ENCODE assay signal across 21 cellular contexts in the genomic region with DNA sequence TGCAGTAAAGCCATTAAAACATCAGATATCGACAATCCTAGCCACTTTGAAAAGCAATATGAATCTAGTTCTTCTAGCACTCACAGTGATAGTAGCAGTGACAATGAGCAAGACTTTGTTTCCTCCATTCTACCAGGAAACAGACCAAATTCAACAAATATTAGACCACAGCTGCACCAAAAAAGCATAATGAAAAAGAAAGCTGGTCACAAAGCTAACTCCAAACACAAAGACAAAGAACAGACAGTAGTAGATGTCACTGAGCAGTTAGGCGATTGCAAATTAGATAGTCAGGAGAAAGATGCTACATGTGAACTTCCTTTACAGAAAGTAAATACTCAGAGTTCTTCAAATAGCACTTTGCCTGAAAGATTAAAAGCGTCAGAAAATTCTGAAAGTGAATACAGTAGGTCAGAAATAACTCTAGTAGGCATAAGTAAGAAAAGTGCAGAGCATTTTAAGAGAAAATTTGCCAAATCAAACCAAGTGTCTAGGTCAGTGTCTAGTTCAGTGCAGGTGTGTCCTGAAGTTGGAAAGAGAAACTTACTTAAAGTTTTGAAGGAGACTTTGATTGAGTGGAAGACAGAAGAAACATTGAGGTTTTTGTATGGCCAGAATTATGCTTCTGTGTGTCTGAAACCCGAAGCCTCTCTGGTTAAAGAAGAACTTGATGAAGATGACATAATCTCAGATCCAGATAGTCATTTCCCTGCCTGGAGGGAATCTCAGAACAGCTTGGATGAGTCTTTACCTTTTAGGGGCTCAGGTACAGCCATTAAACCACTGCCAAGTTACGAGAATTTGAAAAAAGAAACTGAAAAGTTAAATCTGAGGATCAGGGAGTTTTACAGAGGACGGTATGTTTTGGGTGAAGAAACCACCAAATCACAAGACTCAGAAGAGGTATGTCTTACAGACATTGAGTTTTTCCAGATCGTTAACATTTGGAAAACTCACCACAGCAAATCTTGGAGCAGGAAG. TPM values are rescaled to one million over a fixed set of nuclear protein-coding genes. Genes with fewer than 3 reads are reported as not detected.
DNase-seq lines count a peak whose midpoint lies in the region; ATAC-seq and TF ChIP-seq lines count a peak whose summit lies in the region.
"Had no signal": no experiment of that assay in that cellular context is flagged by ENCODE, and none has a peak within 500 bp of the region (broad histone marks: within the 10 kb centered on the region; RNA-seq: fewer than 3 reads in every experiment).

No MANE protein-coding gene starts in this region.

- peaks cover 11% of the 10 kb centered on the region for H3K9me3 Mint-ChIP-seq in MCF 10A (ENCODE audit: unreplicated experiment)
- H3K9me3 Mint-ChIP-seq in T-helper 1 cell treated with Interleukin-12 subunit alpha and Interleukin-12 subunit beta and Interleukin-4 antibody, amounts not matched to agents 30 μg/mL and 1 μg/mL, for 36 hours = peaks cover 35% of the 10 kb centered on the region

- in situ Hi-C loops in GM13977 (cut with MboI; ENCODE audit: low pct_unique_long_range_greater_than_20kb, low sequenced_read_pairs, unreplicated experiment) = no loop called here

- BruUV-seq in MCF 10A (replicated peaks; lab: Mats Ljungman, UMichigan) = TSS peak; percentile 48

- TF ChIP-seq CTCF in MCF 10A (IDR thresholded peaks at IDR 0.05; ENCODE audit: unreplicated experiment) (no peak), breast epithelium (IDR thresholded peaks at IDR 0.05) (no peak), GM13977 (IDR thresholded peaks at IDR 0.05; ENCODE audit: extremely low read depth, insufficient read depth, missing control alignments) (no peak)

- intact Hi-C loops in MCF 10A (cut with micrococcal nuclease) (no loop called here), breast epithelium (cut with DNase I; ENCODE audit: low total_unique reads) (no loop called here)

- peaks cover 6% of the 10 kb centered on the region for H3K36me3 ChIP-seq in breast epithelium
- H3K36me3 ChIP-seq in effector memory CD4-positive, alpha-beta T cell (ENCODE audit: control insufficient read depth, insufficient read depth, low read length) = peaks cover 4% of the 10 kb centered on the region
- H3K36me3 ChIP-seq in urinary bladder (ENCODE audit: insufficient read depth) = no peaks in the 10 kb centered on the region
- H3K36me3 ChIP-seq: uterus had no signal

- no peaks in the 10 kb centered on the region for H3K27me3 Mint-ChIP-seq in MCF 10A (ENCODE audit: insufficient read depth, unreplicated experiment)
- H3K27me3 Mint-ChIP-seq in T-helper 1 cell treated with Interleukin-12 subunit alpha and Interleukin-12 subunit beta and Interleukin-4 antibody, amounts not matched to agents 30 μg/mL and 1 μg/mL, for 36 hours (ENCODE audit: low read depth) = no peaks in the 10 kb centered on the region
- H3K27me3 Mint-ChIP-seq: activated B cell treated with CpG ODN at 0.5 μM for 24 hours, naive B cell had no signal

- no peak overlapping the region for H3K4me3 ChIP-seq in breast epithelium
- H3K4me3 ChIP-seq in effector memory CD4-positive, alpha-beta T cell (ENCODE audit: insufficient read depth, low read depth, low read length, poor library complexity, severe bottlenecking) = no peak overlapping the region
- no peak overlapping the region for H3K4me3 ChIP-seq in urinary bladder (ENCODE audit: low read depth, low read length)
- H3K4me3 ChIP-seq: uterus had no signal

- no peak overlapping the region for H3K4me3 Mint-ChIP-seq in MCF 10A (ENCODE audit: unreplicated experiment)
- H3K4me3 Mint-ChIP-seq in T-helper 1 cell treated with Interleukin-12 subunit alpha and Interleukin-12 subunit beta and Interleukin-4 antibody, amounts not matched to agents 30 μg/mL and 1 μg/mL, for 36 hours = peak overlapping the region; percentile 76
- H3K4me3 Mint-ChIP-seq: activated B cell treated with CpG ODN at 0.5 μM for 24 hours, naive B cell had no signal

- peaks cover 59% of the 10 kb centered on the region for H3K36me3 Mint-ChIP-seq in MCF 10A (ENCODE audit: insufficient read depth, unreplicated experiment)
- peaks cover 66% of the 10 kb centered on the region for H3K36me3 Mint-ChIP-seq in T-helper 1 cell treated with Interleukin-12 subunit alpha and Interleukin-12 subunit beta and Interleukin-4 antibody, amounts not matched to agents 30 μg/mL and 1 μg/mL, for 36 hours (ENCODE audit: low read depth)

- no peak for TF ChIP-seq POLR2A in breast epithelium (IDR thresholded peaks at IDR 0.05)

- DNase-seq in MCF 10A (ENCODE audit: unreplicated experiment) = no peak
- no peak for DNase-seq in breast epithelium (ENCODE audit: low spot score in 2 of 2)
- no peak for DNase-seq in effector memory CD4-positive, alpha-beta T cell
- DNase-seq in substantia nigra (lab: John Stamatoyannopoulos, UW) = no peak
- no peak for DNase-seq in GM13977 (ENCODE audit: low spot score)
- DNase-seq: activated B cell treated with CpG ODN at 0.5 μM for 24 hours; Caco-2; effector CD8-positive, alpha-beta T cell; HCEC 1CT; islet precursor cell; KG1; naive B cell; NCI-H1092; NCI-H2029 treated with DMSO at 0.1 percent for 48 hours; NCI-H510A; posterior cingulate gyrus; uterus had no signal

- H3K4me1 ChIP-seq in breast epithelium (no peaks in the 10 kb centered on the region), urinary bladder (ENCODE audit: insufficient read depth) (no peaks in the 10 kb centered on the region)
- peaks cover 4% of the 10 kb centered on the region for H3K4me1 ChIP-seq in effector memory CD4-positive, alpha-beta T cell (ENCODE audit: control insufficient read depth, insufficient read depth, low read length, poor library complexity, severe bottlenecking)
- H3K4me1 ChIP-seq: Caco-2, uterus had no signal

- H3K27ac Mint-ChIP-seq in MCF 10A (ENCODE audit: low read depth, unreplicated experiment) = no peak overlapping the region
- peak overlapping the region; percentile 94 for H3K27ac Mint-ChIP-seq in T-helper 1 cell treated with Interleukin-12 subunit alpha and Interleukin-12 subunit beta and Interleukin-4 antibody, amounts not matched to agents 30 μg/mL and 1 μg/mL, for 36 hours
- H3K27ac Mint-ChIP-seq: activated B cell treated with CpG ODN at 0.5 μM for 24 hours had no signal

- CTCF ChIA-PET in MCF 10A (lab: Yijun Ruan, JAX) = interaction anchor here (0.7 kb wide), 1 partner anchor 379 kb away, joined by 3 read pairs; no protein-coding TSS in a partner anchor

- no peak for ATAC-seq in HG03135 (IDR thresholded peaks at IDR 0.05; ENCODE audit: unreplicated experiment)
- ATAC-seq: Right ventricle myocardium inferior had no signal

- 93% methylated on average over 7 of the region's 7 CpGs for WGBS in urinary bladder

- H3K27me3 ChIP-seq in breast epithelium = no peaks in the 10 kb centered on the region
- H3K27me3 ChIP-seq in effector memory CD4-positive, alpha-beta T cell (replicated peaks; ENCODE audit: control insufficient read depth, insufficient read depth, low read length, poor library complexity, severe bottlenecking) = no peaks in the 10 kb centered on the region
- H3K27me3 ChIP-seq: uterus had no signal

- no peak overlapping the region for H3K27ac ChIP-seq in breast epithelium
- H3K27ac ChIP-seq in effector memory CD4-positive, alpha-beta T cell (ENCODE audit: insufficient read depth, low read length, poor library complexity, severe bottlenecking) = peak overlapping the region; percentile 18
- H3K27ac ChIP-seq in urinary bladder (ENCODE audit: low read depth) = peak overlapping the region; percentile 16
- H3K27ac ChIP-seq in substantia nigra (ENCODE audit: low read depth, low read length, poor library complexity, severe bottlenecking) = no peak overlapping the region
- H3K27ac ChIP-seq: uterus had no signal

- POLR2A ChIA-PET in MCF 10A (lab: Yijun Ruan, JAX) = interaction anchor here (1.5 kb wide), 1 partner anchor 23 kb away, joined by 4 read pairs; no protein-coding TSS in a partner anchor

- no peaks in the 10 kb centered on the region for H3K4me1 Mint-ChIP-seq in MCF 10A (ENCODE audit: insufficient read depth, unreplicated experiment)
- H3K4me1 Mint-ChIP-seq in T-helper 1 cell treated with Interleukin-12 subunit alpha and Interleukin-12 subunit beta and Interleukin-4 antibody, amounts not matched to agents 30 μg/mL and 1 μg/mL, for 36 hours (ENCODE audit: low read depth) = peaks cover 42% of the 10 kb centered on the region
- H3K4me1 Mint-ChIP-seq: activated B cell treated with CpG ODN at 0.5 μM for 24 hours had no signal

- H3K9me3 ChIP-seq in breast epithelium = peaks cover 9 to 32% of the 10 kb centered on the region in 2 donors
- H3K9me3 ChIP-seq in effector memory CD4-positive, alpha-beta T cell (ENCODE audit: control insufficient read depth, low read length) = no peaks in the 10 kb centered on the region

RNA-seq across cellular contexts. Expression of gene RPAP2, which starts 24.9 kb away (rescaled TPM):
- total RNA-seq in MCF 10A (2022) (26.2 and 29.3 TPM in 2 replicates), breast epithelium (10 to 100 TPM in 2 of 3 donors, 1 to 10 TPM in 1; 7.8 to 14.7 (median 12.3) TPM), urinary bladder (50.6 TPM)
- 8.3 TPM for polyA plus RNA-seq in urinary bladder

RNA-seq across cellular contexts. Expression of gene GLMN, which starts 25.0 kb away (rescaled TPM):
- total RNA-seq in MCF 10A (2022) (8.6 and 10.1 TPM in 2 replicates), breast epithelium (10 to 100 TPM in 2 of 3 donors, 1 to 10 TPM in 1; 8.8 to 17.0 (median 10.8) TPM), urinary bladder (31.0 TPM)
- 5.7 TPM for polyA plus RNA-seq in urinary bladder

Comparison
In these comparisons a context has a peak if more than half of its experiments do, and no peak if none do; other contexts are left out.
1. H3K27ac ChIP-seq: peak in effector memory CD4-positive, alpha-beta T cell (single experiment) and urinary bladder (single experiment); none in breast epithelium (0 of 2) and substantia nigra (single experiment).